8 cellular contexts compared by ENCODE assay signal in the genomic region with DNA sequence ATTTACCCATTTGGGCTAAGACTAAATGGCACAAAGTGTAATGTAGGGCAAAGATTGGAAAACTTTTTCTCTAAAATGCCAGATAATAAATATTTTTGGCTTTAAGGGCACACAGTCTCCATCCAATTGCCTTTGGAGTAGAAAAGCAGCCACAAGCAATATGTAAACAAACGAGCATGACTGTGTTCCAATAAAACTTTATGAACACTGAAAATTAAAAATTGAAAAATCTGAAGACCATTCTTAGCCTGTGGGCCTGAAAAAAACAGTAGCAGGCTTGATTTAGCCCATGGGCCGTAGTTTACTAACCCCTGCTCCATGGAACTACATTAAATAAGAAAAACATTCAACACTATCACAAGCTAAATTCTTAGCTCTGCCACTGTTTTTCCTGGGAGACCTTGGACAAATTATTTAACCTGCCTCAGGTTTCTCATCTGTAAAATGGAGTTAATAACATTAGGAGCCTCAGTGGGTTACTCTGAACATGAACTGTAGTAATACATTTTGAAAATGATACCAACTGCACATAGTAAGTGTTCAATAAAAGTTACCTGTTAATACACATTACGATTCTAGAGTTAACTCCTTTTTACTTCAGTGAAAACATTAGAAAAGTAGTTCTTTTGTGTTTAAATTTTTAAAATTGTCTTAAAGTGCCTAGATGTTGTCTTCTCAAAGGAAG. TPM values are rescaled to one million over a fixed set of nuclear protein-coding genes. Genes with fewer than 3 reads are reported as not detected.
DNase-seq lines count a peak whose midpoint lies in the region; ATAC-seq and TF ChIP-seq lines count a peak whose summit lies in the region.

No MANE protein-coding gene starts in this region.

- H3K4me1 Mint-ChIP-seq in CD8-positive, alpha-beta T cell (ENCODE audit: low read depth): peaks cover 76% of the 10 kb centered on the region

- CTCF ChIA-PET in CD8-positive, alpha-beta T cell (lab: Charles Lee): interaction anchor here (1.0 to 2.6 kb wide), 4 partner anchors 9 to 22 kb away, joined by 3 to 8 read pairs (median 5); no protein-coding TSS in a partner anchor

- no peaks in the 10 kb centered on the region for H3K9me3 ChIP-seq in CD8-positive, alpha-beta T cell (ENCODE audit: low read length)
- no peaks in the 10 kb centered on the region for H3K9me3 ChIP-seq in MG63
- H3K9me3 ChIP-seq in effector memory CD4-positive, alpha-beta T cell (ENCODE audit: control insufficient read depth, low read length): no peaks in the 10 kb centered on the region
- no peaks in the 10 kb centered on the region for H3K9me3 ChIP-seq in neutrophil

- DNase-seq in CD8-positive, alpha-beta T cell: no peak
- DNase-seq in MG63: no peak
- no peak for DNase-seq in effector memory CD4-positive, alpha-beta T cell
- no peak for DNase-seq in NCI-H1092 (lab: John Stamatoyannopoulos, UW)
- no peak for DNase-seq in kidney tubule cell (ENCODE audit: low spot score)
- no peak for DNase-seq in RKO (ENCODE audit: low spot score)

- no peak for TF ChIP-seq CTCF in CD8-positive, alpha-beta T cell (IDR thresholded peaks at IDR 0.05)
- no peak for TF ChIP-seq CTCF in neutrophil (IDR thresholded peaks at IDR 0.05)

- peak overlapping the region; percentile 97 for H3K4me3 Mint-ChIP-seq in CD8-positive, alpha-beta T cell

- no peaks in the 10 kb centered on the region for H3K27me3 ChIP-seq in CD8-positive, alpha-beta T cell (ENCODE audit: insufficient read depth, low read length)
- H3K27me3 ChIP-seq in MG63 (no peaks in the 10 kb centered on the region), neutrophil (no peaks in the 10 kb centered on the region)
- H3K27me3 ChIP-seq in effector memory CD4-positive, alpha-beta T cell (replicated peaks; ENCODE audit: control insufficient read depth, insufficient read depth, low read length, poor library complexity, severe bottlenecking): no peaks in the 10 kb centered on the region

- H3K36me3 ChIP-seq in CD8-positive, alpha-beta T cell (ENCODE audit: insufficient read depth, low read length): no peaks in the 10 kb centered on the region
- H3K36me3 ChIP-seq in MG63 (no peaks in the 10 kb centered on the region), neutrophil (no peaks in the 10 kb centered on the region)
- H3K36me3 ChIP-seq in effector memory CD4-positive, alpha-beta T cell (ENCODE audit: control insufficient read depth, insufficient read depth, low read length): no peaks in the 10 kb centered on the region

- no peaks in the 10 kb centered on the region for H3K27me3 Mint-ChIP-seq in CD8-positive, alpha-beta T cell (ENCODE audit: low read depth)

- POLR2A ChIA-PET in CD8-positive, alpha-beta T cell (lab: Charles Lee): interaction anchor here (0.6 to 2.2 kb wide), 6 partner anchors 8 to 19 kb away, joined by 3 to 10 read pairs (median 4); no protein-coding TSS in a partner anchor

- H3K4me1 ChIP-seq in CD8-positive, alpha-beta T cell (ENCODE audit: insufficient read depth, low read length): peaks cover 45% of the 10 kb centered on the region
- H3K4me1 ChIP-seq in effector memory CD4-positive, alpha-beta T cell (ENCODE audit: control insufficient read depth, insufficient read depth, low read length, poor library complexity, severe bottlenecking): peaks cover 23% of the 10 kb centered on the region
- H3K4me1 ChIP-seq in neutrophil (ENCODE audit: control insufficient read depth in 1 of 2, insufficient read depth in 1 of 2, low read depth in 1 of 2, low read length in 1 of 2): peaks cover 28 to 33% of the 10 kb centered on the region in 2 experiments

- no peak for ATAC-seq in CD8-positive, alpha-beta T cell
- ATAC-seq in GM18517 (IDR thresholded peaks at IDR 0.05; ENCODE audit: unreplicated experiment): no peak

- intact Hi-C loops in CD8-positive, alpha-beta T cell (cut with DNase I, micrococcal nuclease): loop anchor here in 1 of 2 experiments (2.0 to 10.0 kb wide), 3 partner anchors 16 to 1012 kb away; partner anchors contain the start of gene PSMD14

- H3K27ac Mint-ChIP-seq in CD8-positive, alpha-beta T cell: peak overlapping the region; percentile 99

- H3K9me3 Mint-ChIP-seq in CD8-positive, alpha-beta T cell: no peaks in the 10 kb centered on the region

- H3K36me3 Mint-ChIP-seq in CD8-positive, alpha-beta T cell: peaks cover 16% of the 10 kb centered on the region

- H3K4me3 ChIP-seq in CD8-positive, alpha-beta T cell (ENCODE audit: low read depth, low read length): peak overlapping the region; percentile 76
- H3K4me3 ChIP-seq in MG63 (peak overlapping the region; percentile 63), neutrophil (ENCODE audit: low read depth in 1 of 2, low read length in 1 of 2) (peak overlapping the region; percentile 68 to 92)
- H3K4me3 ChIP-seq in effector memory CD4-positive, alpha-beta T cell (ENCODE audit: insufficient read depth, low read depth, low read length, poor library complexity, severe bottlenecking): peak overlapping the region; percentile 91

- H3K27ac ChIP-seq in CD8-positive, alpha-beta T cell (ENCODE audit: low read depth, low read length): no peak overlapping the region
- H3K27ac ChIP-seq in effector memory CD4-positive, alpha-beta T cell (ENCODE audit: insufficient read depth, low read length, poor library complexity, severe bottlenecking): peak overlapping the region; percentile 92
- peak overlapping the region; percentile 99 for H3K27ac ChIP-seq in neutrophil

RNA-seq across cellular contexts. Expression of gene IFIH1, which starts 1.3 kb away (rescaled TPM):
- 10 to 100 TPM; 30.8 to 32.5 TPM for total RNA-seq in CD8-positive, alpha-beta T cell
- total RNA-seq in MG63 (2014; rRNA removed; shearing (Covaris generic); ENCODE audit: low replicate concordance): 3.0 and 3.5 TPM in 2 replicates

RNA-seq across cellular contexts. Expression of gene GCA, which starts 26.7 kb away (rescaled TPM):
- total RNA-seq in CD8-positive, alpha-beta T cell: 1 to 10 TPM; 3.2 to 4.0 TPM
- total RNA-seq in MG63 (2014; rRNA removed; shearing (Covaris generic); ENCODE audit: low replicate concordance): 3.3 and 9.9 TPM in 2 replicates
